ENCODE assay signal across 8 cellular contexts in genomic region chr2:216412022-216412999, GRCh38. TPM values are rescaled to one million over a fixed set of nuclear protein-coding genes. Genes with fewer than 3 reads are reported as not detected.
DNase-seq lines count a peak whose midpoint lies in the region; ATAC-seq and TF ChIP-seq lines count a peak whose summit lies in the region.

Gene SMARCAL1, plus strand, starts transcription at chr2:216412484. Its CDS starts 2,221 bp downstream, at chr2:216414705.

- H3K27me3 ChIP-seq in heart right ventricle (peaks cover 0 to 14% (median 3%) of the 10 kb centered on the region in 7 donors), upper lobe of left lung (no peaks in the 10 kb centered on the region)

- ATAC-seq in HG02870 (IDR thresholded peaks at IDR 0.05; ENCODE audit: unreplicated experiment) (peak; percentile 92), heart right ventricle (peak; percentile 93 to 98 (median 96)), upper lobe of left lung (ENCODE audit: low FRiP score in 2 of 2) (peak; percentile 97 to 99)

- H3K36me3 ChIP-seq in heart right ventricle (peaks cover 0 to 32% (median 5%) of the 10 kb centered on the region in 9 donors), upper lobe of left lung (peaks cover 0 to 28% (median 12%) of the 10 kb centered on the region in 4 donors)

- no peak for TF ChIP-seq CTCF in GM13976 (IDR thresholded peaks at IDR 0.05; ENCODE audit: borderline replicate concordance, control extremely low read depth, extremely low read depth, insufficient read depth, missing control alignments)
- TF ChIP-seq CTCF in heart right ventricle (IDR thresholded peaks at IDR 0.05): no peak
- no peak for TF ChIP-seq CTCF in upper lobe of left lung (IDR thresholded peaks at IDR 0.05)

- peak; percentile 93 for DNase-seq in GM13976 (ENCODE audit: low spot score)
- peak; percentile 92 for DNase-seq in NCI-H146 treated with DMSO at 0.1 percent for 48 hours (lab: John Stamatoyannopoulos, UW; ENCODE audit: unreplicated experiment)
- DNase-seq in amniotic stem cell (lab: John Stamatoyannopoulos, UW): peak; percentile 96
- peak; percentile 99 to 100 for DNase-seq in heart right ventricle
- DNase-seq in posterior cingulate gyrus: peak; percentile 99 to 100 (median 100)
- DNase-seq in upper lobe of left lung: peak; percentile 92 to 99

- peak within 1 kb of the TSS; percentile 77 to 98 (median 96) for H3K27ac ChIP-seq in heart right ventricle
- peak within 1 kb of the TSS; percentile 90 to 97 (median 94) for H3K27ac ChIP-seq in upper lobe of left lung

- in situ Hi-C loops in GM13976 (cut with MboI; ENCODE audit: low sequenced_read_pairs, unreplicated experiment): no loop called here

- peaks cover 0 to 31% (median 9%) of the 10 kb centered on the region in 9 donors for H3K4me1 ChIP-seq in heart right ventricle
- H3K4me1 ChIP-seq in upper lobe of left lung: peaks cover 5 to 13% (median 9%) of the 10 kb centered on the region in 4 donors

- TF ChIP-seq EP300 in upper lobe of left lung (IDR thresholded peaks at IDR 0.05): no peak

- H3K9me3 ChIP-seq in heart right ventricle (no peaks in the 10 kb centered on the region), upper lobe of left lung (no peaks in the 10 kb centered on the region)

- TF ChIP-seq POLR2A in upper lobe of left lung (IDR thresholded peaks at IDR 0.05): peak in 1 of 4 donors; percentile 69

- WGBS in heart right ventricle, 2 donors: 5% methylated on average over 55 to 56 of the region's 56 CpGs
- WGBS in upper lobe of left lung, 2 donors: 6 to 14% methylated on average over 27 to 56 of the region's 56 CpGs

- peak within 1 kb of the TSS; percentile 45 to 81 (median 68) for H3K4me3 ChIP-seq in heart right ventricle
- H3K4me3 ChIP-seq in upper lobe of left lung: peak within 1 kb of the TSS; percentile 50 to 80 (median 66)

- intact Hi-C loops in T-helper 1 cell treated with Interleukin-12 subunit alpha and Interleukin-12 subunit beta and Interleukin-4 antibody, amounts not matched to agents 30 ng/mL and 1 ng/mL, for 36 hours (cut with micrococcal nuclease): loop anchor here (1.0 to 5.0 kb wide), 10 partner anchors 24 to 1858 kb away; partner anchors contain the start of genes AAMP, ATIC, MARCHF4 and MREG
- intact Hi-C loops in heart right ventricle (cut with DNase I) (loop anchor here in 3 of 10 donors (5.0 to 10.0 kb wide), 3 partner anchors 198 to 300 kb away; no protein-coding TSS in a partner anchor), posterior cingulate gyrus (cut with DNase I) (loop anchor here (1.0 to 5.0 kb wide), 2 partner anchors 86 to 300 kb away; partner anchors contain the start of gene RPL37A)

RNA-seq across cellular contexts. Expression of gene SMARCAL1, which starts in this region (rescaled TPM):
- 28.5 and 29.6 TPM in 2 replicates for total RNA-seq in T-helper 1 cell treated with Interleukin-12 subunit alpha and Interleukin-12 subunit beta and Interleukin-4 antibody, amounts not matched to agents 30 ng/mL and 1 ng/mL, for 36 hours
- total RNA-seq in heart right ventricle (10 to 100 TPM in 4 of 10 donors, 1 to 10 TPM in 6; 7.5 to 14.8 (median 9.8) TPM), upper lobe of left lung (10 to 100 TPM; 10.5 to 29.3 (median 18.3) TPM)
- 1 to 10 TPM; 3.8 to 7.7 TPM for polyA plus RNA-seq in heart right ventricle

Comparison
In these comparisons a context has a peak if more than half of its experiments do, and no peak if none do; other contexts are left out.
1. Peak in every context shown above with its lines: DNase-seq, ATAC-seq, H3K4me3 ChIP-seq and H3K27ac ChIP-seq.